ENCODE assay signal across 14 cellular contexts in the genomic region with DNA sequence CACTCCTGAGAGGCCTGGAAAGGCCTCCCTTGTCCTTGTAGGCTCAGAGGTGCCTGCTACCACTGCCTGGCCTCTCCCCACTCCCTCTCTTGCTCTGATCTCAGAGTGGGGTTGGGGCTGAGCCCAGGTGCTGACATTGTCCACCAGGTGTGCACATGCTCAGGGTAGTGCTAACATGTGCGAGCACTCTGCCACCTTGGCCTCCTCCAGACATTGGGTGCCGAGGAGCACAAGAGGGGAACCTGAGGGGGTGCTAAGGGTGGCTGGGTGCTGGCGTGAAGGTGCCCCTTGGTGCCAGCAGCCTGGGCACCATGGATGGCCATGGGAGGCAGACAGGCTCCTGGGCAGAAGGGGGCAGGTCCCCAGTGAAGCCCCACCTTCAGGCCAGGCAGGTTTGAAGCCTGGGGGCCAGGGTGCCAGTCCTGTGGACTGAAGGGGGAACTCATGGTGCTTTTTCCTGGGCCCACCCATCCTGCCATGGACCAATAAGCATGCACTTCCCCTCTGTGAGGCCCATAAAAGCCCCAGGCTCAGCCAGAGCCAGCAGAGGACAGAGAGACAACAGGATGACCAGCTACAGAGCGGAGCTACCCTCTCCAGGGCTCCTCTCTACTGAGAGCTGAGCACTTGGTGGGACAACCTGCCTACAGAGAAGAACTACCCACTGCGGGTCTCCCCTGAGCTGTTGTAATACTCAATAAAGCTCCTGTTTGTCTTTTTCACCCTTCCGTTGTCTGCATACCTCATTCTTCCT. TPM values are rescaled to one million over a fixed set of nuclear protein-coding genes. Genes with fewer than 3 reads are reported as not detected.
DNase-seq lines count a peak whose midpoint lies in the region; ATAC-seq and TF ChIP-seq lines count a peak whose summit lies in the region.
"Had no signal": no experiment of that assay in that cellular context is flagged by ENCODE, and none has a peak within 500 bp of the region (broad histone marks: within the 10 kb centered on the region; RNA-seq: fewer than 3 reads in every experiment).

No MANE protein-coding gene starts in this region.

- TF ChIP-seq POLR2A in Peyer's patch (IDR thresholded peaks at IDR 0.05), result no peak

- no peaks in the 10 kb centered on the region for H3K36me3 Mint-ChIP-seq in natural killer cell treated with Interleukin-12 subunit alpha and Interleukin-12 subunit beta and Interleukin-15 and Interleukin-18, amount 100 ng/mL, for 72 hours
- no peaks in the 10 kb centered on the region for H3K36me3 Mint-ChIP-seq in natural killer cell
- H3K36me3 Mint-ChIP-seq in activated CD4-positive, alpha-beta T cell treated with anti-CD3 and anti-CD28 coated beads, Interleukin-2, amount 10 ng/mL, durations not matched to agents 7 days and 5 days (ENCODE audit: low read depth), result no peaks in the 10 kb centered on the region

- H3K27ac ChIP-seq in mesenchymal stem cell (ENCODE audit: low read length, poor library complexity, severe bottlenecking) (no peak overlapping the region), upper lobe of right lung (no peak overlapping the region), Peyer's patch (no peak overlapping the region)

- no peak overlapping the region for H3K4ac ChIP-seq in mesenchymal stem cell (ENCODE audit: low read depth in 1 of 2, low read length in 2 of 2)

- H3K79me1 ChIP-seq in mesenchymal stem cell (replicated peaks; ENCODE audit: low read length, poor library complexity, severe bottlenecking), result no peaks in the 10 kb centered on the region

- CTCF ChIA-PET in activated CD4-positive, alpha-beta T cell treated with anti-CD3 and anti-CD28 coated beads, Interleukin-2, amount 10 ng/mL, durations not matched to agents 7 days and 5 days (lab: Charles Lee), result interaction anchor here (0.8 kb wide), 1 partner anchor 16 kb away, joined by 3 read pairs; no protein-coding TSS in a partner anchor

- H3K9me3 ChIP-seq in mesenchymal stem cell (ENCODE audit: control insufficient read depth, low read length) (no peaks in the 10 kb centered on the region), upper lobe of right lung (no peaks in the 10 kb centered on the region), Peyer's patch (peaks cover 0 to 8% (median 0%) of the 10 kb centered on the region in 4 donors)

- H3K23ac ChIP-seq in mesenchymal stem cell (ENCODE audit: low read length in 2 of 2), result no peak overlapping the region

- H3K14ac ChIP-seq in mesenchymal stem cell (ENCODE audit: low read length in 2 of 2), result no peak overlapping the region

- H2AK5ac ChIP-seq in mesenchymal stem cell (ENCODE audit: low read length, severe bottlenecking), result no peak overlapping the region

- no peak overlapping the region for H3K18ac ChIP-seq in mesenchymal stem cell (ENCODE audit: low read depth in 1 of 2, low read length in 2 of 2)

- no peaks in the 10 kb centered on the region for H3K4me1 Mint-ChIP-seq in natural killer cell treated with Interleukin-12 subunit alpha and Interleukin-12 subunit beta and Interleukin-15 and Interleukin-18, amount 100 ng/mL, for 72 hours (ENCODE audit: low read depth in 2 of 2)
- no peaks in the 10 kb centered on the region for H3K4me1 Mint-ChIP-seq in natural killer cell
- H3K4me1 Mint-ChIP-seq in activated CD4-positive, alpha-beta T cell treated with anti-CD3 and anti-CD28 coated beads, Interleukin-2, amount 10 ng/mL, durations not matched to agents 7 days and 5 days, result no peaks in the 10 kb centered on the region

- no peak overlapping the region for H3K27ac Mint-ChIP-seq in natural killer cell treated with Interleukin-12 subunit alpha and Interleukin-12 subunit beta and Interleukin-15 and Interleukin-18, amount 100 ng/mL, for 72 hours
- no peak overlapping the region for H3K27ac Mint-ChIP-seq in natural killer cell
- H3K27ac Mint-ChIP-seq in activated CD4-positive, alpha-beta T cell treated with anti-CD3 and anti-CD28 coated beads, Interleukin-2, amount 10 ng/mL, durations not matched to agents 7 days and 5 days, result no peak overlapping the region
- H3K27ac Mint-ChIP-seq: CD4-positive, alpha-beta T cell; HFFc6 had no signal

- no peak overlapping the region for H2BK5ac ChIP-seq in mesenchymal stem cell (ENCODE audit: low read depth, low read length, poor library complexity, severe bottlenecking)

- no peak overlapping the region for H3K4me3 Mint-ChIP-seq in natural killer cell treated with Interleukin-12 subunit alpha and Interleukin-12 subunit beta and Interleukin-15 and Interleukin-18, amount 100 ng/mL, for 72 hours
- no peak overlapping the region for H3K4me3 Mint-ChIP-seq in natural killer cell
- H3K4me3 Mint-ChIP-seq in activated CD4-positive, alpha-beta T cell treated with anti-CD3 and anti-CD28 coated beads, Interleukin-2, amount 10 ng/mL, durations not matched to agents 7 days and 5 days, result no peak overlapping the region
- H3K4me3 Mint-ChIP-seq: CD4-positive, alpha-beta T cell; HFFc6 had no signal

- no peaks in the 10 kb centered on the region for H3K9me3 Mint-ChIP-seq in natural killer cell treated with Interleukin-12 subunit alpha and Interleukin-12 subunit beta and Interleukin-15 and Interleukin-18, amount 100 ng/mL, for 72 hours
- no peaks in the 10 kb centered on the region for H3K9me3 Mint-ChIP-seq in natural killer cell
- peaks cover 9% of the 10 kb centered on the region for H3K9me3 Mint-ChIP-seq in activated CD4-positive, alpha-beta T cell treated with anti-CD3 and anti-CD28 coated beads, Interleukin-2, amount 10 ng/mL, durations not matched to agents 7 days and 5 days
- H3K9me3 Mint-ChIP-seq: CD4-positive, alpha-beta T cell had no signal

- DNase-seq in natural killer cell treated with Interleukin-12 subunit alpha and Interleukin-12 subunit beta and Interleukin-15 and Interleukin-18, amount 100 ng/mL, for 72 hours (ENCODE audit: low spot score), result no peak
- DNase-seq in natural killer cell (no peak), mesenchymal stem cell (no peak), upper lobe of right lung (no peak), Peyer's patch (no peak)
- DNase-seq in activated CD4-positive, alpha-beta T cell treated with anti-CD3 and anti-CD28 coated beads, Interleukin-2, amount 10 ng/mL, durations not matched to agents 7 days and 5 days, result no peak
- DNase-seq: 8988T; C1 segment of cervical spinal cord; Calu3; CD4-positive, alpha-beta T cell; DMS 273 treated with DMSO at 0.1 percent for 48 hours; HCEC 1CT; HFFc6 had no signal

- no peak overlapping the region for H2BK120ac ChIP-seq in mesenchymal stem cell (ENCODE audit: low read depth, low read length)

- H4K8ac ChIP-seq in mesenchymal stem cell (ENCODE audit: low read length), result peak overlapping the region; percentile 22

- H2BK15ac ChIP-seq in mesenchymal stem cell (ENCODE audit: low read depth, poor library complexity, severe bottlenecking), result no peak overlapping the region

- no peak for TF ChIP-seq CTCF in natural killer cell (IDR thresholded peaks at IDR 0.05)
- TF ChIP-seq CTCF in upper lobe of right lung (IDR thresholded peaks at IDR 0.05), result no peak
- TF ChIP-seq CTCF in Peyer's patch (IDR thresholded peaks at IDR 0.05), result no peak

- intact Hi-C loops in natural killer cell (cut with micrococcal nuclease) (no loop called here), upper lobe of right lung (cut with DNase I) (no loop called here)

- POLR2A ChIA-PET in activated CD4-positive, alpha-beta T cell treated with anti-CD3 and anti-CD28 coated beads, Interleukin-2, amount 10 ng/mL, durations not matched to agents 7 days and 5 days (lab: Charles Lee), result no interaction called here

- WGBS in mesenchymal stem cell, result 95% methylated on average over 6 of the region's 6 CpGs

- no peak overlapping the region for H2BK12ac ChIP-seq in mesenchymal stem cell (ENCODE audit: low read length in 2 of 2)

- ATAC-seq in natural killer cell treated with Interleukin-12 subunit alpha and Interleukin-12 subunit beta and Interleukin-15 and Interleukin-18, amount 100 ng/mL, for 72 hours, result peak; percentile 32 to 46
- ATAC-seq in natural killer cell (no peak), upper lobe of right lung (peak; percentile 16)

- peak overlapping the region; percentile 5 for H4K91ac ChIP-seq in mesenchymal stem cell (ENCODE audit: low read length)

- no peaks in the 10 kb centered on the region for H3K36me3 ChIP-seq in mesenchymal stem cell (ENCODE audit: control insufficient read depth in 1 of 2, insufficient read depth in 2 of 2, low read depth in 1 of 2, low read length in 2 of 2)
- no peaks in the 10 kb centered on the region for H3K36me3 ChIP-seq in upper lobe of right lung
- H3K36me3 ChIP-seq in Peyer's patch, result peaks cover 0 to 6% (median 0%) of the 10 kb centered on the region in 3 donors

- no peak overlapping the region for H3K9ac ChIP-seq in mesenchymal stem cell (ENCODE audit: low read length)

- no peaks in the 10 kb centered on the region for H3K27me3 Mint-ChIP-seq in natural killer cell treated with Interleukin-12 subunit alpha and Interleukin-12 subunit beta and Interleukin-15 and Interleukin-18, amount 100 ng/mL, for 72 hours
- no peaks in the 10 kb centered on the region for H3K27me3 Mint-ChIP-seq in natural killer cell (ENCODE audit: low read depth in 2 of 2)
- no peaks in the 10 kb centered on the region for H3K27me3 Mint-ChIP-seq in activated CD4-positive, alpha-beta T cell treated with anti-CD3 and anti-CD28 coated beads, Interleukin-2, amount 10 ng/mL, durations not matched to agents 7 days and 5 days
- H3K27me3 Mint-ChIP-seq: CD4-positive, alpha-beta T cell had no signal

- H3K4me1 ChIP-seq in mesenchymal stem cell (ENCODE audit: control insufficient read depth, insufficient read depth, low read depth, low read length) (peaks cover 1% of the 10 kb centered on the region), upper lobe of right lung (no peaks in the 10 kb centered on the region), Peyer's patch (no peaks in the 10 kb centered on the region)

- no peak overlapping the region for H3K4me2 ChIP-seq in mesenchymal stem cell (ENCODE audit: low read length, poor library complexity, severe bottlenecking)

- H3K27me3 ChIP-seq in mesenchymal stem cell (ENCODE audit: control insufficient read depth in 1 of 2, insufficient read depth in 1 of 2, low read length in 2 of 2), result no peaks in the 10 kb centered on the region
- H3K27me3 ChIP-seq in upper lobe of right lung, result no peaks in the 10 kb centered on the region
- H3K27me3 ChIP-seq in Peyer's patch, result no peaks in the 10 kb centered on the region

- H3K4me3 ChIP-seq in mesenchymal stem cell (ENCODE audit: insufficient read depth in 1 of 2, low read depth in 1 of 2, low read length in 2 of 2) (no peak overlapping the region), upper lobe of right lung (no peak overlapping the region), Peyer's patch (no peak overlapping the region)

- no peak overlapping the region for H2AFZ ChIP-seq in mesenchymal stem cell (ENCODE audit: low read depth, low read length)

RNA-seq across cellular contexts. Expression of a gene that starts 7.7 kb away (rescaled TPM):
- 100 to 1,000 TPM; 203 to 305 TPM for total RNA-seq in natural killer cell treated with Interleukin-12 subunit alpha and Interleukin-12 subunit beta and Interleukin-15 and Interleukin-18, amount 100 ng/mL, for 72 hours
- total RNA-seq in natural killer cell (100 to 1,000 TPM; 117 to 133 (median 120) TPM), upper lobe of right lung (127 TPM), Peyer's patch (100 to 1,000 TPM in 3 of 4 donors, 10 to 100 TPM in 1; 71.0 to 138 (median 104) TPM)
- polyA plus RNA-seq in mesenchymal stem cell (2013, experiment 1 of 2), result 119 TPM
- 110 TPM for polyA plus RNA-seq in mesenchymal stem cell (2013, experiment 2 of 2)
- 100 to 1,000 TPM; 310 to 324 TPM for total RNA-seq in activated CD4-positive, alpha-beta T cell treated with anti-CD3 and anti-CD28 coated beads, Interleukin-2, amount 10 ng/mL, durations not matched to agents 7 days and 5 days

RNA-seq across cellular contexts. Expression of a gene that starts 13.5 kb away (rescaled TPM):
- under 1 TPM in 1 of 2 donors, not detected in 1; 0.43 TPM for total RNA-seq in natural killer cell treated with Interleukin-12 subunit alpha and Interleukin-12 subunit beta and Interleukin-15 and Interleukin-18, amount 100 ng/mL, for 72 hours
- total RNA-seq in natural killer cell (not detected), upper lobe of right lung (3.0 TPM), Peyer's patch (10 to 100 TPM in 3 of 4 donors, not detected in 1; 14.6 to 55.5 (median 45.9) TPM)
- polyA plus RNA-seq in mesenchymal stem cell (2013, experiment 1 of 2), result not detected
- 0.04 TPM for polyA plus RNA-seq in mesenchymal stem cell (2013, experiment 2 of 2)
- 1 to 10 TPM; 3.1 to 3.2 TPM for total RNA-seq in activated CD4-positive, alpha-beta T cell treated with anti-CD3 and anti-CD28 coated beads, Interleukin-2, amount 10 ng/mL, durations not matched to agents 7 days and 5 days
- total RNA-seq: Daoy, HFFc6 had no signal

RNA-seq across cellular contexts. Expression of a gene that starts 18.1 kb away (rescaled TPM):
- 1,000 to 10,000 TPM; 1,643 to 2,467 TPM for total RNA-seq in natural killer cell treated with Interleukin-12 subunit alpha and Interleukin-12 subunit beta and Interleukin-15 and Interleukin-18, amount 100 ng/mL, for 72 hours
- total RNA-seq in natural killer cell (1,000 to 10,000 TPM in 2 of 3 donors, 100 to 1,000 TPM in 1; 554 to 1,168 (median 1,024) TPM), upper lobe of right lung (7,346 TPM), Peyer's patch (1,000 to 10,000 TPM; 5,249 to 9,852 (median 6,180) TPM)
- polyA plus RNA-seq in mesenchymal stem cell (2013, experiment 1 of 2), result 12,810 TPM
- polyA plus RNA-seq in mesenchymal stem cell (2013, experiment 2 of 2), result 12,668 TPM
- total RNA-seq in activated CD4-positive, alpha-beta T cell treated with anti-CD3 and anti-CD28 coated beads, Interleukin-2, amount 10 ng/mL, durations not matched to agents 7 days and 5 days, result 100 to 1,000 TPM; 683 to 880 TPM

RNA-seq across cellular contexts. Expression of a gene that starts 46.1 kb away (rescaled TPM):
- total RNA-seq in natural killer cell treated with Interleukin-12 subunit alpha and Interleukin-12 subunit beta and Interleukin-15 and Interleukin-18, amount 100 ng/mL, for 72 hours, result 100 to 1,000 TPM in 1 of 2 donors, 10 to 100 TPM in 1; 85.7 to 119 TPM
- total RNA-seq in natural killer cell (10 to 100 TPM; 31.6 to 34.5 (median 34.4) TPM), upper lobe of right lung (35.1 TPM), Peyer's patch (10 to 100 TPM; 24.8 to 61.8 (median 44.0) TPM)
- 26.9 TPM for polyA plus RNA-seq in mesenchymal stem cell (2013, experiment 1 of 2)
- 27.1 TPM for polyA plus RNA-seq in mesenchymal stem cell (2013, experiment 2 of 2)
- 10 to 100 TPM; 55.8 to 60.8 TPM for total RNA-seq in activated CD4-positive, alpha-beta T cell treated with anti-CD3 and anti-CD28 coated beads, Interleukin-2, amount 10 ng/mL, durations not matched to agents 7 days and 5 days

RNA-seq across cellular contexts. Expression of a gene that starts 46.7 kb away (rescaled TPM):
- 100 to 1,000 TPM; 101 to 173 TPM for total RNA-seq in natural killer cell treated with Interleukin-12 subunit alpha and Interleukin-12 subunit beta and Interleukin-15 and Interleukin-18, amount 100 ng/mL, for 72 hours
- total RNA-seq in natural killer cell (10 to 100 TPM; 23.6 to 28.3 (median 26.5) TPM), upper lobe of right lung (37.6 TPM), Peyer's patch (100 to 1,000 TPM in 1 of 4 donors, 10 to 100 TPM in 3; 34.2 to 111 (median 42.8) TPM)
- polyA plus RNA-seq in mesenchymal stem cell (2013, experiment 1 of 2), result 46.3 TPM
- 43.5 TPM for polyA plus RNA-seq in mesenchymal stem cell (2013, experiment 2 of 2)
- 10 to 100 TPM; 82.2 to 89.4 TPM for total RNA-seq in activated CD4-positive, alpha-beta T cell treated with anti-CD3 and anti-CD28 coated beads, Interleukin-2, amount 10 ng/mL, durations not matched to agents 7 days and 5 days

Comparison
In these comparisons a context has a peak if more than half of its experiments do, and no peak if none do; other contexts are left out.
1. ATAC-seq: peak in natural killer cell treated with Interleukin-12 subunit alpha and Interleukin-12 subunit beta and Interleukin-15 and Interleukin-18, amount 100 ng/mL, for 72 hours (2 of 2) and upper lobe of right lung (single experiment); none in natural killer cell (0 of 3).